In genomic region chr5:2534970-2535369, GRCh38 we compare ENCODE assay signal across 25 cellular contexts.
"Had no signal": no experiment of that assay in that cellular context is flagged by ENCODE, and none has a peak within 500 bp of the region (broad histone marks: within the 10 kb centered on the region; RNA-seq: fewer than 3 reads in every experiment).

No MANE protein-coding gene starts in this region.

- H3K9me3 ChIP-seq: ovary, prostate gland, right lobe of liver, thoracic aorta, thyroid gland, upper lobe of right lung, uterus had no signal

- ATAC-seq: naive thymus-derived CD4-positive, alpha-beta T cell; natural killer cell; right cardiac atrium; stimulated activated effector memory CD8-positive, alpha-beta T cell treated with anti-CD3 and anti-CD28 coated beads, Interleukin-12 subunit alpha, Interleukin-12 subunit beta, amount 100 ng/mL, for 72 hours; stimulated activated naive B cell treated with anti-CD40 and anti-IgM and Interleukin-4, amounts not matched to agents 10 μg/mL and 1 μg/mL and 100 μg/mL, for 72 hours; upper lobe of right lung had no signal

- H3K4me3 ChIP-seq: neural progenitor cell, ovary, prostate gland, right lobe of liver, sigmoid colon, stomach, thoracic aorta, thyroid gland, tibial nerve, upper lobe of right lung, uterus had no signal

- H3K36me3 ChIP-seq: neural progenitor cell, ovary, prostate gland, right lobe of liver, sigmoid colon, stomach, thoracic aorta, thyroid gland, tibial nerve, upper lobe of right lung, uterus had no signal

- H3K4me1 ChIP-seq: prostate gland, right lobe of liver, sigmoid colon, stomach, thyroid gland, tibial nerve, upper lobe of right lung, uterus had no signal

- H3K27me3 ChIP-seq: neural progenitor cell, ovary, right lobe of liver, stomach, thyroid gland, tibial nerve, upper lobe of right lung, uterus had no signal

- H3K27ac ChIP-seq: neural progenitor cell, ovary, prostate gland, right lobe of liver, sigmoid colon, stomach, thoracic aorta, thyroid gland, tibial nerve, upper lobe of right lung, uterus had no signal

- H3K4me2 ChIP-seq: neural progenitor cell had no signal

- DNase-seq: naive thymus-derived CD4-positive, alpha-beta T cell; natural killer cell; occipital lobe; ovary; retina; right cardiac atrium; right lobe of liver; sigmoid colon; small intestine; stimulated activated CD4-positive, alpha-beta T cell treated with anti-CD3 and anti-CD28 coated beads, Interleukin-15, amount 100 ng/mL, for 24 hours; stimulated activated CD4-positive, alpha-beta T cell treated with anti-CD3 and anti-CD28 coated beads, Interleukin-2, amount 100 ng/mL, for 24 hours; stimulated activated CD4-positive, alpha-beta T cell treated with anti-CD3 and anti-CD28 coated beads, Interleukin-2, amount 100 ng/mL, for 48 hours; stimulated activated CD4-positive, alpha-beta T cell treated with anti-CD3 and anti-CD28 coated beads, Interleukin-4, amount 100 ng/mL, for 24 hours; stimulated activated naive B cell treated with anti-CD40 and anti-IgM and Interleukin-4, amounts not matched to agents 10 μg/mL and 1 μg/mL and 100 μg/mL, for 72 hours; stimulated activated naive CD4-positive, alpha-beta T cell treated with Interleukin-2 at 50 U/mL for 16 hours; stomach; thyroid gland; trophoblast cell; upper lobe of right lung; uterus had no signal

- H3K9ac ChIP-seq: neural progenitor cell had no signal

- FAIRE-seq: small intestine had no signal
